In genomic region chr16:4344659-4345438, GRCh38 we compare ENCODE assay signal across 10 cellular contexts. TPM values are rescaled to one million over a fixed set of nuclear protein-coding genes. Genes with fewer than 3 reads are reported as not detected.
DNase-seq lines count a peak whose midpoint lies in the region; ATAC-seq and TF ChIP-seq lines count a peak whose summit lies in the region.
"Had no signal": no experiment of that assay in that cellular context is flagged by ENCODE, and none has a peak within 500 bp of the region (broad histone marks: within the 10 kb centered on the region; RNA-seq: fewer than 3 reads in every experiment).

No MANE protein-coding gene starts in this region.

- peaks cover 18% of the 10 kb centered on the region for H3K4me1 Mint-ChIP-seq in CD4-positive, alpha-beta T cell (ENCODE audit: low read depth)
- H3K4me1 Mint-ChIP-seq in naive B cell (peaks cover 13 to 40% (median 25%) of the 10 kb centered on the region in 3 donors), nephron progenitor cell (peaks cover 6% of the 10 kb centered on the region)

- peaks cover 15% of the 10 kb centered on the region for H3K36me3 Mint-ChIP-seq in CD4-positive, alpha-beta T cell (ENCODE audit: low read depth)
- H3K36me3 Mint-ChIP-seq in naive B cell (no peaks in the 10 kb centered on the region), nephron progenitor cell (ENCODE audit: low read depth) (peaks cover 25% of the 10 kb centered on the region)

- H3K27me3 Mint-ChIP-seq in CD4-positive, alpha-beta T cell = no peaks in the 10 kb centered on the region
- H3K27me3 Mint-ChIP-seq in naive B cell = no peaks in the 10 kb centered on the region
- H3K27me3 Mint-ChIP-seq in nephron progenitor cell (ENCODE audit: low read depth, poor library complexity) = no peaks in the 10 kb centered on the region

- H3K36me3 ChIP-seq in brain microvascular endothelial cell (replicated peaks) = peaks cover 5% of the 10 kb centered on the region

- ATAC-seq in CD4-positive, alpha-beta T cell (ENCODE audit: poor library complexity) = no peak
- ATAC-seq in naive B cell (ENCODE audit: low read depth in 2 of 2) (no peak), omental fat pad (ENCODE audit: low FRiP score) (no peak)

- H3K9me3 ChIP-seq in CD4-positive, alpha-beta T cell (ENCODE audit: control insufficient read depth, low read length) = no peaks in the 10 kb centered on the region

- in situ Hi-C loops in astrocyte of the spinal cord (cut with HindIII; ENCODE audit: low sequenced_read_pairs) = no loop called here
- in situ Hi-C loops in brain microvascular endothelial cell (cut with HindIII; ENCODE audit: low pct_ligation_motif_present, low sequenced_read_pairs) = no loop called here

- H3K27ac Mint-ChIP-seq in CD4-positive, alpha-beta T cell = peak overlapping the region; percentile 52
- H3K27ac Mint-ChIP-seq in naive B cell = peak overlapping the region in 5 of 6 donors; percentile 14 to 78 (median 54)
- no peak overlapping the region for H3K27ac Mint-ChIP-seq in nephron progenitor cell
- H3K27ac Mint-ChIP-seq: T-helper 1 cell treated with Interleukin-12 subunit alpha and Interleukin-12 subunit beta and Interleukin-4 antibody, amounts not matched to agents 30 μg/mL and 1 μg/mL, for 36 hours had no signal

- H3K9me3 Mint-ChIP-seq in CD4-positive, alpha-beta T cell = no peaks in the 10 kb centered on the region
- H3K9me3 Mint-ChIP-seq in naive B cell = peaks cover 0 to 1% (median 0%) of the 10 kb centered on the region in 7 donors
- H3K9me3 Mint-ChIP-seq in nephron progenitor cell = peaks cover 10% of the 10 kb centered on the region
- H3K9me3 Mint-ChIP-seq: T-helper 1 cell treated with Interleukin-12 subunit alpha and Interleukin-12 subunit beta and Interleukin-4 antibody, amounts not matched to agents 30 μg/mL and 1 μg/mL, for 36 hours had no signal

- H3K4me3 Mint-ChIP-seq in CD4-positive, alpha-beta T cell = no peak overlapping the region
- H3K4me3 Mint-ChIP-seq in naive B cell = no peak overlapping the region
- H3K4me3 Mint-ChIP-seq in nephron progenitor cell = no peak overlapping the region
- H3K4me3 Mint-ChIP-seq: T-helper 1 cell treated with Interleukin-12 subunit alpha and Interleukin-12 subunit beta and Interleukin-4 antibody, amounts not matched to agents 30 μg/mL and 1 μg/mL, for 36 hours had no signal

- H3K4me3 ChIP-seq in astrocyte of the spinal cord (ENCODE audit: low read depth, low read length) (no peak overlapping the region), brain microvascular endothelial cell (ENCODE audit: low read depth, low read length) (no peak overlapping the region)

- intact Hi-C loops in CD4-positive, alpha-beta T cell (cut with DNase I, micrococcal nuclease) = no loop called here

- no peak for TF ChIP-seq CTCF in CD4-positive, alpha-beta T cell (IDR thresholded peaks at IDR 0.05)
- no peak for TF ChIP-seq CTCF in astrocyte of the spinal cord (IDR thresholded peaks at IDR 0.05; ENCODE audit: low read depth, low read length)
- TF ChIP-seq CTCF in omental fat pad (IDR thresholded peaks at IDR 0.05) = no peak
- TF ChIP-seq CTCF in nephron progenitor cell (IDR thresholded peaks at IDR 0.05) = no peak
- TF ChIP-seq CTCF in brain microvascular endothelial cell (IDR thresholded peaks at IDR 0.05; ENCODE audit: low read depth, low read length, missing control alignments) = no peak

- CTCF ChIA-PET in CD4-positive, alpha-beta T cell (lab: Charles Lee) = interaction anchor here (0.7 kb wide), 1 partner anchor 326 kb away, joined by 3 read pairs; no protein-coding TSS in a partner anchor

- POLR2A ChIA-PET in CD4-positive, alpha-beta T cell (lab: Charles Lee) = no interaction called here

- no peak for DNase-seq in CD4-positive, alpha-beta T cell
- DNase-seq in NCI-H2081 treated with DMSO at 0.1 percent for 48 hours (lab: John Stamatoyannopoulos, UW) (peak; percentile 17), astrocyte of the spinal cord (ENCODE audit: low read depth, low spot score) (peak; percentile 14), naive B cell (no peak), H4 (ENCODE audit: low spot score) (no peak), omental fat pad (ENCODE audit: low spot score) (no peak), nephron progenitor cell (no peak), brain microvascular endothelial cell (no peak)
- DNase-seq: DND-41 had no signal

- H3K27ac ChIP-seq in CD4-positive, alpha-beta T cell (ENCODE audit: low read depth, low read length) = peak overlapping the region; percentile 21
- H3K27ac ChIP-seq in brain microvascular endothelial cell = no peak overlapping the region

- no peaks in the 10 kb centered on the region for H3K27me3 ChIP-seq in CD4-positive, alpha-beta T cell (ENCODE audit: control insufficient read depth, insufficient read depth, low read length)
- no peaks in the 10 kb centered on the region for H3K27me3 ChIP-seq in brain microvascular endothelial cell (replicated peaks)

RNA-seq across cellular contexts. Expression of gene PAM16, which starts 6.3 kb away (rescaled TPM):
- total RNA-seq in CD4-positive, alpha-beta T cell = 10 to 100 TPM; 24.9 to 26.8 TPM
- 10 to 100 TPM; 33.1 to 54.6 (median 47.6) TPM for polyA plus RNA-seq in naive B cell (ENCODE audit: low read depth in 6 of 6)
- 32.1 and 46.7 TPM in 2 replicates for total RNA-seq in H4 (2014; rRNA removed; shearing (Covaris generic))
- total RNA-seq in omental fat pad = 10 to 100 TPM; 32.7 to 53.9 (median 41.8) TPM

RNA-seq across cellular contexts. Expression of gene VASN, which starts 26.8 kb away (rescaled TPM):
- under 1 TPM; 0.70 to 0.77 TPM for total RNA-seq in CD4-positive, alpha-beta T cell
- polyA plus RNA-seq in naive B cell (ENCODE audit: low read depth in 6 of 6) = under 1 TPM in 3 of 6 donors, not detected in 3; 0.13 to 0.21 (median 0.16) TPM
- total RNA-seq in H4 (2014; rRNA removed; shearing (Covaris generic)) = 22.8 and 32.2 TPM in 2 replicates
- 10 to 100 TPM; 10.8 to 40.0 (median 25.8) TPM for total RNA-seq in omental fat pad

RNA-seq across cellular contexts. Expression of gene GLIS2, which starts 29.0 kb away (rescaled TPM):
- not detected for total RNA-seq in CD4-positive, alpha-beta T cell
- polyA plus RNA-seq in naive B cell (ENCODE audit: low read depth in 6 of 6) = not detected
- 0.29 and 0.45 TPM in 2 replicates for total RNA-seq in H4 (2014; rRNA removed; shearing (Covaris generic))
- 1 to 10 TPM; 1.9 to 4.9 (median 3.0) TPM for total RNA-seq in omental fat pad

Comparison
In these comparisons a context has a peak if more than half of its experiments do, and no peak if none do; other contexts are left out.
1. DNase-seq: peak in NCI-H2081 treated with DMSO at 0.1 percent for 48 hours (single experiment) and astrocyte of the spinal cord (single experiment); none in CD4-positive, alpha-beta T cell (0 of 10), naive B cell (single experiment), H4 (single experiment), omental fat pad (single experiment), nephron progenitor cell (single experiment) and brain microvascular endothelial cell (single experiment).
2. RNA of gene VASN, which starts 26.8 kb away (total RNA-seq): 10.8 to 40.0 TPM in omental fat pad and 22.8 to 32.2 TPM in H4; 0.70 to 0.77 TPM in CD4-positive, alpha-beta T cell; every median in the first group is over 4 times any median in the second.